ENCODE assay signal across 24 cellular contexts in genomic region chr13:39588384-39588783, GRCh38. TPM values are rescaled to one million over a fixed set of nuclear protein-coding genes. Genes with fewer than 3 reads are reported as not detected.
"Had no signal": no experiment of that assay in that cellular context is flagged by ENCODE, and none has a peak within 500 bp of the region (broad histone marks: within the 10 kb centered on the region; RNA-seq: fewer than 3 reads in every experiment).

No MANE protein-coding gene starts in this region.

- DNase-seq: activated CD4-positive, alpha-beta T cell treated with anti-CD3 and anti-CD28 coated beads for 1 hour; activated CD4-positive, alpha-beta T cell treated with anti-CD3 and anti-CD28 coated beads, Interleukin-2, amount 10 ng/mL, durations not matched to agents 7 days and 5 days; activated CD8-positive, alpha-beta T cell treated with anti-CD3 and anti-CD28 coated beads for 36 hours; activated gamma-delta T cell treated with Interleukin-2 at 50 U/mL for 16 hours; activated naive CD4-positive, alpha-beta T cell treated with anti-CD3 and anti-CD28 coated beads, Interleukin-2, amount 50 U/mL, for 16 hours; activated T-cell treated with anti-CD3 and anti-CD28 coated beads, Interleukin-2, amount 50 U/mL, for 4 hours; amygdala; central memory CD4-positive, alpha-beta T cell; dermis blood vessel endothelial cell; effector CD8-positive, alpha-beta T cell; foreskin melanocyte; islet precursor cell; left ventricle myocardium superior; naive thymus-derived CD4-positive, alpha-beta T cell; pancreas; retina; spleen; stimulated activated naive CD4-positive, alpha-beta T cell; T-helper 2 cell had no signal

- ATAC-seq: activated CD8-positive, alpha-beta T cell treated with anti-CD3 and anti-CD28 coated beads for 36 hours; activated T-cell treated with anti-CD3 and anti-CD28 coated beads, Interleukin-2, amount 50 U/mL, for 4 hours; activated T-helper 17 cell treated with anti-CD3 and anti-CD28 coated beads, Interleukin-2, amount 50 U/mL, for 72 hours; naive thymus-derived CD4-positive, alpha-beta T cell; pancreas had no signal

- H3K4me1 ChIP-seq: pancreas, prostate gland, spleen, suprapubic skin had no signal

- H3K4me3 ChIP-seq: pancreas, prostate gland, spleen, suprapubic skin, tibial nerve had no signal

- H3K27me3 ChIP-seq: pancreas, spleen, suprapubic skin, tibial nerve had no signal

- H3K36me3 ChIP-seq: pancreas, prostate gland, spleen, suprapubic skin, tibial nerve had no signal

- H3K9me3 ChIP-seq: pancreas, prostate gland, spleen, suprapubic skin, tibial nerve had no signal

- H3K27ac ChIP-seq: epithelial cell of prostate, pancreas, prostate gland, spleen, suprapubic skin, tibial nerve had no signal

RNA-seq across cellular contexts. Expression of gene LHFPL6, which starts 14.6 kb away (rescaled TPM):
- polyA plus RNA-seq: naive thymus-derived CD4-positive, alpha-beta T cell had no signal
